13 cellular contexts compared by ENCODE assay signal in genomic region chr6:36610041-36610440, GRCh38. TPM values are rescaled to one million over a fixed set of nuclear protein-coding genes. Genes with fewer than 3 reads are reported as not detected.
DNase-seq lines count a peak whose midpoint lies in the region; ATAC-seq and TF ChIP-seq lines count a peak whose summit lies in the region.
"Had no signal": no experiment of that assay in that cellular context is flagged by ENCODE, and none has a peak within 500 bp of the region (broad histone marks: within the 10 kb centered on the region; RNA-seq: fewer than 3 reads in every experiment).

No MANE protein-coding gene starts in this region.

- H3K4me1 ChIP-seq in CD8-positive, alpha-beta T cell (ENCODE audit: insufficient read depth, low read length), result peaks cover 33% of the 10 kb centered on the region
- H3K4me1 ChIP-seq in OCI-LY1 (ENCODE audit: insufficient read depth, low read length, severe bottlenecking), result no peaks in the 10 kb centered on the region
- no peaks in the 10 kb centered on the region for H3K4me1 ChIP-seq in effector memory CD4-positive, alpha-beta T cell (ENCODE audit: control insufficient read depth, insufficient read depth, low read length, poor library complexity, severe bottlenecking)

- no peaks in the 10 kb centered on the region for H3K9me3 Mint-ChIP-seq in CD8-positive, alpha-beta T cell
- H3K9me3 Mint-ChIP-seq in central memory CD8-positive, alpha-beta T cell, result no peaks in the 10 kb centered on the region
- no peaks in the 10 kb centered on the region for H3K9me3 Mint-ChIP-seq in osteocyte (ENCODE audit: unreplicated experiment)

- no peak for TF ChIP-seq CTCF in CD8-positive, alpha-beta T cell (IDR thresholded peaks at IDR 0.05)
- TF ChIP-seq CTCF in OCI-LY1 (IDR thresholded peaks at IDR 0.05; ENCODE audit: low read length) (no peak), osteocyte (IDR thresholded peaks at IDR 0.05) (no peak)

- H3K9ac ChIP-seq in OCI-LY1 (ENCODE audit: low read length), result no peak overlapping the region
- H3K9ac ChIP-seq: SK-N-SH had no signal

- H4K20me1 ChIP-seq in OCI-LY1 (ENCODE audit: insufficient read depth, low read length), result no peaks in the 10 kb centered on the region

- H3K4me1 Mint-ChIP-seq in CD8-positive, alpha-beta T cell (ENCODE audit: low read depth), result peaks cover 51% of the 10 kb centered on the region
- peaks cover 41% of the 10 kb centered on the region for H3K4me1 Mint-ChIP-seq in central memory CD8-positive, alpha-beta T cell
- peaks cover 21% of the 10 kb centered on the region for H3K4me1 Mint-ChIP-seq in osteocyte (ENCODE audit: unreplicated experiment)

- no peak overlapping the region for H2AFZ ChIP-seq in OCI-LY1 (ENCODE audit: low read length)

- no peak overlapping the region for H3K4me2 ChIP-seq in OCI-LY1 (ENCODE audit: low read length)
- H3K4me2 ChIP-seq: SK-N-SH had no signal

- no peak for ATAC-seq in CD8-positive, alpha-beta T cell
- no peak for ATAC-seq in central memory CD8-positive, alpha-beta T cell (replicated peaks; ENCODE audit: extremely low read depth, poor library complexity, severe bottlenecking)
- no peak for ATAC-seq in HG03025 (IDR thresholded peaks at IDR 0.05; ENCODE audit: low FRiP score, unreplicated experiment)
- no peak for ATAC-seq in stimulated activated naive CD8-positive, alpha-beta T cell treated with anti-CD3 and anti-CD28 coated beads, Interleukin-15, Interleukin-2, amounts not matched to agents 100 U/mL and 50 U/mL, for 24 hours

- no peak overlapping the region for H3K27ac ChIP-seq in CD8-positive, alpha-beta T cell (ENCODE audit: low read depth, low read length)
- peak overlapping the region; percentile 22 for H3K27ac ChIP-seq in OCI-LY1 (ENCODE audit: low read depth, low read length, poor library complexity, severe bottlenecking)
- H3K27ac ChIP-seq in effector memory CD4-positive, alpha-beta T cell (ENCODE audit: insufficient read depth, low read length, poor library complexity, severe bottlenecking), result no peak overlapping the region

- peaks cover 31% of the 10 kb centered on the region for H3K36me3 ChIP-seq in CD8-positive, alpha-beta T cell (ENCODE audit: insufficient read depth, low read length)
- peaks cover 82% of the 10 kb centered on the region for H3K36me3 ChIP-seq in OCI-LY1 (ENCODE audit: insufficient read depth, low read length)
- peaks cover 52% of the 10 kb centered on the region for H3K36me3 ChIP-seq in effector memory CD4-positive, alpha-beta T cell (ENCODE audit: control insufficient read depth, insufficient read depth, low read length)

- no peaks in the 10 kb centered on the region for H3K27me3 Mint-ChIP-seq in CD8-positive, alpha-beta T cell (ENCODE audit: low read depth)
- no peaks in the 10 kb centered on the region for H3K27me3 Mint-ChIP-seq in central memory CD8-positive, alpha-beta T cell
- H3K27me3 Mint-ChIP-seq in osteocyte (ENCODE audit: unreplicated experiment), result no peaks in the 10 kb centered on the region

- H3K27ac Mint-ChIP-seq in CD8-positive, alpha-beta T cell, result peak overlapping the region; percentile 80
- peak overlapping the region; percentile 75 for H3K27ac Mint-ChIP-seq in central memory CD8-positive, alpha-beta T cell (ENCODE audit: low read depth)
- peak overlapping the region; percentile 59 for H3K27ac Mint-ChIP-seq in osteocyte (ENCODE audit: unreplicated experiment)

- POLR2A ChIA-PET in CD8-positive, alpha-beta T cell (lab: Charles Lee), result interaction anchor here (0.6 to 5.1 kb wide), 3 partner anchors 13 to 121 kb away, joined by 3 to 51 read pairs (median 3); partner anchors contain the start of genes CDKN1A and SRSF3

- no peak for DNase-seq in CD8-positive, alpha-beta T cell
- no peak for DNase-seq in central memory CD8-positive, alpha-beta T cell (ENCODE audit: low spot score in 2 of 2)
- DNase-seq in osteocyte (ENCODE audit: extremely low spot score, unreplicated experiment) (no peak), middle frontal gyrus (ENCODE audit: extremely low spot score, low spot score) (no peak)
- no peak for DNase-seq in stimulated activated naive CD8-positive, alpha-beta T cell treated with anti-CD3 and anti-CD28 coated beads, Interleukin-15, Interleukin-2, amounts not matched to agents 100 U/mL and 50 U/mL, for 24 hours
- no peak for DNase-seq in effector memory CD4-positive, alpha-beta T cell
- DNase-seq: activated CD4-positive, CD25-positive, alpha-beta regulatory T cell; C1 segment of cervical spinal cord; retina; SK-N-SH; stimulated activated CD4-positive, alpha-beta T cell treated with anti-CD3 and anti-CD28 coated beads, Interleukin-4, amount 100 ng/mL, for 1 hour had no signal

- CTCF ChIA-PET in CD8-positive, alpha-beta T cell (lab: Charles Lee), result interaction anchor here (0.7 to 1.4 kb wide), 4 partner anchors 8 to 156 kb away, joined by 3 to 4 read pairs (median 4); no protein-coding TSS in a partner anchor

- peaks cover 28% of the 10 kb centered on the region for H3F3A ChIP-seq in OCI-LY1 (ENCODE audit: insufficient read depth, low read length)

- no peak overlapping the region for H3K4me3 Mint-ChIP-seq in CD8-positive, alpha-beta T cell
- no peak overlapping the region for H3K4me3 Mint-ChIP-seq in central memory CD8-positive, alpha-beta T cell
- no peak overlapping the region for H3K4me3 Mint-ChIP-seq in osteocyte (ENCODE audit: unreplicated experiment)

- no peak overlapping the region for H3K4me3 ChIP-seq in CD8-positive, alpha-beta T cell (ENCODE audit: low read depth, low read length)
- H3K4me3 ChIP-seq in OCI-LY1 (ENCODE audit: low read depth, low read length, poor library complexity, severe bottlenecking), result no peak overlapping the region
- no peak overlapping the region for H3K4me3 ChIP-seq in effector memory CD4-positive, alpha-beta T cell (ENCODE audit: insufficient read depth, low read depth, low read length, poor library complexity, severe bottlenecking)

- no peaks in the 10 kb centered on the region for H3K9me3 ChIP-seq in CD8-positive, alpha-beta T cell (ENCODE audit: low read length)
- no peaks in the 10 kb centered on the region for H3K9me3 ChIP-seq in OCI-LY1 (ENCODE audit: low read length)
- no peaks in the 10 kb centered on the region for H3K9me3 ChIP-seq in effector memory CD4-positive, alpha-beta T cell (ENCODE audit: control insufficient read depth, low read length)
- H3K9me3 ChIP-seq: SK-N-SH had no signal

- intact Hi-C loops in CD8-positive, alpha-beta T cell (cut with DNase I, micrococcal nuclease), result loop anchor here in 1 of 2 experiments (10.0 kb wide), 2 partner anchors 265 to 375 kb away; partner anchors contain the start of genes MTCH1 and PPIL1

- no peaks in the 10 kb centered on the region for H3K9me2 ChIP-seq in OCI-LY1 (ENCODE audit: low read depth, low read length)
- H3K9me2 ChIP-seq: SK-N-SH had no signal

- H3K36me3 Mint-ChIP-seq in CD8-positive, alpha-beta T cell, result peaks cover 79% of the 10 kb centered on the region
- peaks cover 66% of the 10 kb centered on the region for H3K36me3 Mint-ChIP-seq in central memory CD8-positive, alpha-beta T cell (ENCODE audit: insufficient read depth)
- H3K36me3 Mint-ChIP-seq in osteocyte (ENCODE audit: unreplicated experiment), result peaks cover 48% of the 10 kb centered on the region

- no peaks in the 10 kb centered on the region for H3K27me3 ChIP-seq in CD8-positive, alpha-beta T cell (ENCODE audit: insufficient read depth, low read length)
- H3K27me3 ChIP-seq in OCI-LY1 (ENCODE audit: insufficient read depth, low read length), result no peaks in the 10 kb centered on the region
- H3K27me3 ChIP-seq in effector memory CD4-positive, alpha-beta T cell (replicated peaks; ENCODE audit: control insufficient read depth, insufficient read depth, low read length, poor library complexity, severe bottlenecking), result no peaks in the 10 kb centered on the region

- no peaks in the 10 kb centered on the region for H3K79me2 ChIP-seq in OCI-LY1 (ENCODE audit: insufficient read depth, low read length)

RNA-seq across cellular contexts. Expression of gene SRSF3, which starts 15.9 kb away (rescaled TPM):
- 100 to 1,000 TPM; 620 to 627 TPM for total RNA-seq in CD8-positive, alpha-beta T cell
- total RNA-seq in osteocyte, result 209 and 216 TPM in 2 replicates
